ENCODE assay signal across 23 cellular contexts in genomic region chr15:99542828-99543227, GRCh38.
"Had no signal": no experiment of that assay in that cellular context is flagged by ENCODE, and none has a peak within 500 bp of the region (broad histone marks: within the 10 kb centered on the region; RNA-seq: fewer than 3 reads in every experiment).

No MANE protein-coding gene starts in this region.

- H3K4me3 Mint-ChIP-seq: activated CD4-positive, alpha-beta memory T cell treated with anti-CD3 and anti-CD28 coated beads, Interleukin-2, amount 10 ng/mL, durations not matched to agents 7 days and 5 days; activated CD4-positive, alpha-beta T cell treated with anti-CD3 and anti-CD28 coated beads, Interleukin-2, amount 10 ng/mL, durations not matched to agents 24 days and 14 days; activated naive CD4-positive, alpha-beta T cell treated with anti-CD3 and anti-CD28 coated beads for 36 hours; activated naive CD8-positive, alpha-beta T cell treated with anti-CD3 and anti-CD28 coated beads, Interleukin-2, amount 10 ng/mL, durations not matched to agents 7 days and 5 days; activated T-cell treated with anti-CD3 and anti-CD28 coated beads, Interleukin-2, amount 50 U/mL, for 72 hours; effector memory CD8-positive, alpha-beta T cell; natural killer cell had no signal

- H3K4me1 Mint-ChIP-seq: activated CD4-positive, alpha-beta memory T cell treated with anti-CD3 and anti-CD28 coated beads, Interleukin-2, amount 10 ng/mL, durations not matched to agents 7 days and 5 days; activated CD4-positive, alpha-beta T cell treated with anti-CD3 and anti-CD28 coated beads, Interleukin-2, amount 10 ng/mL, durations not matched to agents 24 days and 14 days; activated naive CD8-positive, alpha-beta T cell treated with anti-CD3 and anti-CD28 coated beads, Interleukin-2, amount 10 ng/mL, durations not matched to agents 7 days and 5 days; natural killer cell had no signal

- H2AFZ ChIP-seq: hepatocyte had no signal

- H3K9me3 Mint-ChIP-seq: activated CD4-positive, alpha-beta memory T cell treated with anti-CD3 and anti-CD28 coated beads, Interleukin-2, amount 10 ng/mL, durations not matched to agents 7 days and 5 days; activated CD4-positive, alpha-beta T cell treated with anti-CD3 and anti-CD28 coated beads, Interleukin-2, amount 10 ng/mL, durations not matched to agents 24 days and 14 days; activated naive CD4-positive, alpha-beta T cell treated with anti-CD3 and anti-CD28 coated beads for 36 hours; activated naive CD8-positive, alpha-beta T cell treated with anti-CD3 and anti-CD28 coated beads, Interleukin-2, amount 10 ng/mL, durations not matched to agents 7 days and 5 days; activated T-cell treated with anti-CD3 and anti-CD28 coated beads, Interleukin-2, amount 50 U/mL, for 72 hours; effector memory CD8-positive, alpha-beta T cell; natural killer cell had no signal

- H3K27me3 Mint-ChIP-seq: activated CD4-positive, alpha-beta memory T cell treated with anti-CD3 and anti-CD28 coated beads, Interleukin-2, amount 10 ng/mL, durations not matched to agents 7 days and 5 days; effector memory CD8-positive, alpha-beta T cell had no signal

- H3K27me3 ChIP-seq: body of pancreas, esophagus muscularis mucosa, hepatocyte had no signal

- H3K27ac Mint-ChIP-seq: activated CD4-positive, alpha-beta memory T cell treated with anti-CD3 and anti-CD28 coated beads, Interleukin-2, amount 10 ng/mL, durations not matched to agents 7 days and 5 days; activated CD4-positive, alpha-beta T cell treated with anti-CD3 and anti-CD28 coated beads, Interleukin-2, amount 10 ng/mL, durations not matched to agents 24 days and 14 days; activated naive CD4-positive, alpha-beta T cell treated with anti-CD3 and anti-CD28 coated beads for 36 hours; activated naive CD8-positive, alpha-beta T cell treated with anti-CD3 and anti-CD28 coated beads, Interleukin-2, amount 10 ng/mL, durations not matched to agents 7 days and 5 days; activated T-cell treated with anti-CD3 and anti-CD28 coated beads, Interleukin-2, amount 50 U/mL, for 72 hours; effector memory CD8-positive, alpha-beta T cell; natural killer cell had no signal

- H3K4me1 ChIP-seq: body of pancreas, esophagus muscularis mucosa had no signal

- ATAC-seq: activated CD4-positive, CD25-positive, alpha-beta regulatory T cell treated with anti-CD3 and anti-CD28 coated beads, Interleukin-2, amount 50 U/mL, for 24 hours; activated T-cell treated with anti-CD3 and anti-CD28 coated beads, Interleukin-2, amount 50 U/mL, for 72 hours; body of pancreas; effector memory CD8-positive, alpha-beta T cell; left cardiac atrium; natural killer cell; stimulated activated naive CD8-positive, alpha-beta T cell treated with anti-CD3 and anti-CD28 coated beads, Interleukin-15, Interleukin-2, amounts not matched to agents 100 U/mL and 50 U/mL, for 24 hours had no signal

- DNase-seq: activated CD4-positive, alpha-beta memory T cell treated with anti-CD3 and anti-CD28 coated beads, Interleukin-2, amount 10 ng/mL, durations not matched to agents 7 days and 5 days; activated CD4-positive, alpha-beta T cell treated with anti-CD3 and anti-CD28 coated beads, Interleukin-2, amount 10 ng/mL, durations not matched to agents 24 days and 14 days; activated effector memory CD4-positive, alpha-beta T cell treated with Interleukin-2 at 50 U/mL for 16 hours; activated naive CD4-positive, alpha-beta T cell treated with anti-CD3 and anti-CD28 coated beads for 36 hours; activated naive CD8-positive, alpha-beta T cell treated with anti-CD3 and anti-CD28 coated beads, Interleukin-2, amount 10 ng/mL, durations not matched to agents 7 days and 5 days; activated T-cell treated with anti-CD3 and anti-CD28 coated beads, Interleukin-2, amount 50 U/mL, for 72 hours; body of pancreas; central memory CD4-positive, alpha-beta T cell; effector memory CD8-positive, alpha-beta T cell; glutamatergic neuron; left cardiac atrium; midbrain; natural killer cell; stimulated activated CD4-positive, alpha-beta T cell treated with anti-CD3 and anti-CD28 coated beads, Interleukin-4, amount 100 ng/mL, for 4 hours; stimulated activated naive CD8-positive, alpha-beta T cell treated with anti-CD3 and anti-CD28 coated beads, Interleukin-15, Interleukin-2, amounts not matched to agents 100 U/mL and 50 U/mL, for 24 hours had no signal

- FAIRE-seq: colon, endothelial cell of umbilical vein, frontal cortex, islet of Langerhans had no signal

- H3K36me3 Mint-ChIP-seq: activated naive CD8-positive, alpha-beta T cell treated with anti-CD3 and anti-CD28 coated beads, Interleukin-2, amount 10 ng/mL, durations not matched to agents 7 days and 5 days; natural killer cell had no signal

- H3K79me2 ChIP-seq: hepatocyte had no signal

- H3K4me3 ChIP-seq: body of pancreas, esophagus muscularis mucosa, hepatocyte had no signal

- H3K36me3 ChIP-seq: esophagus muscularis mucosa had no signal

- H3K9me3 ChIP-seq: body of pancreas, esophagus muscularis mucosa had no signal

- H3K4me2 ChIP-seq: hepatocyte had no signal

- H3K27ac ChIP-seq: body of pancreas, esophagus muscularis mucosa, hepatocyte, VCaP had no signal
